ENCODE assay signal across 26 cellular contexts in the genomic region with DNA sequence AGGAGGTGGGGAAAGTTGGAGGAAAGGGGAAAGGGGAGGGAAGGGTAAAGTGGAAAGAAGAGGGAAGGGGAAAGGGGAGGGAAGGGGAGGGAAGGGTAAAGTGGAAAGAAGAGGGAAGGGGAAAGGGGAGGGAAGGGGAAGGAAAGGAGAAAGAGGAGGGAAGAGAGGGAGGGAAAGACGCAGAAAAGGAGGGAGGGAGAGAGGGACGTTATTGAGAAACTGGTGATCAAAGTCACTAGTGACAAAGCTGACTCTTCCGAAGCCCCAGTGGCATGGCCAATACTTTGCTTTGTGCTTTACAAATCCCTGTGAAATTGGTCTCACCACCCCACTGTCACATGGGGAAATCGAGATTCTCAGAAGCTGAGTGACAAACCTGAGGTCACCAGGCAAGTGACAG.
"Had no signal": no experiment of that assay in that cellular context is flagged by ENCODE, and none has a peak within 500 bp of the region (broad histone marks: within the 10 kb centered on the region; RNA-seq: fewer than 3 reads in every experiment).

No MANE protein-coding gene starts in this region.

- H3K27ac ChIP-seq: gastroesophageal sphincter, pancreas, psoas muscle, stomach, upper lobe of left lung, VCaP had no signal

- ATAC-seq: gastroesophageal sphincter; left cardiac atrium; left ventricle myocardium superior; mucosa of descending colon; pancreas; psoas muscle; stimulated activated naive B cell treated with anti-CD40 and anti-IgM and Interleukin-4, amounts not matched to agents 10 μg/mL and 1 μg/mL and 100 μg/mL, for 72 hours had no signal

- DNase-seq: activated CD4-positive, alpha-beta T cell treated with anti-CD3 and anti-CD28 coated beads for 4 hours; activated CD4-positive, alpha-beta T cell treated with anti-CD3 and anti-CD28 coated beads, Interleukin-2, amount 50 U/mL, for 48 hours; activated CD8-positive, alpha-beta memory T cell treated with anti-CD3 and anti-CD28 coated beads for 24 hours; activated CD8-positive, alpha-beta memory T cell treated with anti-CD3 and anti-CD28 coated beads, Interleukin-2, amount 50 U/mL, for 4 hours; activated effector memory CD4-positive, alpha-beta T cell treated with anti-CD3 and anti-CD28 coated beads, Interleukin-2, amount 50 U/mL, for 16 hours; activated naive CD4-positive, alpha-beta T cell treated with anti-CD3 and anti-CD28 coated beads for 36 hours; activated naive CD8-positive, alpha-beta T cell treated with anti-CD3 and anti-CD28 coated beads, Interleukin-2, amount 10 ng/mL, durations not matched to agents 7 days and 5 days; activated T-cell treated with anti-CD3 and anti-CD28 coated beads, Interleukin-2, amount 50 U/mL, for 1 hour; effector CD8-positive, alpha-beta T cell; hippocampal formation; left cardiac atrium; left ventricle myocardium superior; mucosa of descending colon; pancreas; stimulated activated CD4-positive, alpha-beta T cell treated with anti-CD3 and anti-CD28 coated beads, Interleukin-15, amount 100 ng/mL, for 24 hours; stimulated activated CD4-positive, alpha-beta T cell treated with anti-CD3 and anti-CD28 coated beads, Interleukin-2, amount 100 ng/mL, for 24 hours; stimulated activated naive B cell treated with anti-CD40 and anti-IgM and Interleukin-4, amounts not matched to agents 10 μg/mL and 1 μg/mL and 100 μg/mL, for 72 hours; stomach; thyroid gland; upper lobe of left lung had no signal

- H3K27me3 ChIP-seq: pancreas, thyroid gland, upper lobe of left lung had no signal

- H3K36me3 ChIP-seq: gastroesophageal sphincter, pancreas, stomach, thyroid gland, upper lobe of left lung had no signal

- FAIRE-seq: bronchial epithelial cell, pancreas, TTC549 had no signal

- H3K4me1 ChIP-seq: gastroesophageal sphincter, pancreas, psoas muscle had no signal

- H3K4me3 ChIP-seq: gastroesophageal sphincter, mucosa of descending colon, pancreas, psoas muscle, smooth muscle cell, stomach, thyroid gland, upper lobe of left lung had no signal

- H3K9me3 ChIP-seq: gastroesophageal sphincter, mucosa of descending colon, pancreas, psoas muscle, stomach, thyroid gland, upper lobe of left lung had no signal
